In the genomic region with DNA sequence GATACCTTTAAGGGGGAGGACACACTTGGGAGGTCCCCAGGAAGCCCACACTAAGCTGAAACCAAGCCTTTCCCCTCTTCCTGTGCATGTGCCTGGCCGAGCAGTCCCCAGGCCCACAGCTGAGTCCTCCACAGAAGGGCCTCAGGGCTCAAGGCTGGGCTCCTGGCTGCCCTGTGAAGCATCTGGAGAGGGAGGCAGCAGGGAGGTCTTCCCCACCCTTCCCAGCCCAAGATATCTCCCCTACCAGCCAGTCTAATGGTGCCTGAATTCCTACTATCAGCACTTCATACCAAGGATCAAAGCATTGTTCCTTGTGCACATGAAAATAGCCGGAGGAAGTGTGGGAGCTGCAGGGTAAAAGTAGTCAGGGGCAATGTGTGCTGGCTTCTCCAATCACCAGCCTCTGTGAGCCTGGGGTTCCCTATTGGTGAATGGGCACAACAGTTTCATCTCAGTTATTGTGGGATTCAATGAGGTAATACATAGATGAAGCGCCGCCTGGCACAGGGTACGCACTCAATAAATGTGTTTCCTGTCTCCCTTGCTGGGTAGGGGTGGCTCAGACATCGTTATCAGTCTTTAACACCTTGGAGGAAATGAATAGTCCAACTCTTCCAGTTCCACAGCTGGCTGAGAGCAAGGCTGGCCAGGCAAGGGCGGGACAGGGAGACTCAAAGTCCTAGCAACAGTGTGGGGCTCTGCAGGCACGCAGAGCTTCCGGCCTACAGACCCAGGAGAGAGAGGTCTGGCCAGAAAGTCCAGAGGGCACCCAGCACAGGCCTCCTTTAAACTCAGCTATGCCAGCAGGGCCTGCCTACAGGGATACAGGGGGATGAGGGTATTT, we compare ENCODE assay signal across 8 cellular contexts. TPM values are rescaled to one million over a fixed set of nuclear protein-coding genes. Genes with fewer than 3 reads are reported as not detected.
DNase-seq lines count a peak whose midpoint lies in the region; ATAC-seq, FAIRE-seq and TF ChIP-seq lines count a peak whose summit lies in the region.

No MANE protein-coding gene starts in this region.

- H3K4me1 Mint-ChIP-seq in activated naive CD8-positive, alpha-beta T cell treated with anti-CD3 and anti-CD28 coated beads, Interleukin-2, amount 10 ng/mL, durations not matched to agents 7 days and 5 days: peaks cover 95% of the 10 kb centered on the region

- H3K9me3 ChIP-seq in kidney (ENCODE audit: control insufficient read depth in 1 of 2, low read length in 2 of 2) (no peaks in the 10 kb centered on the region), stomach smooth muscle (ENCODE audit: control insufficient read depth in 2 of 2, low read length in 2 of 2) (no peaks in the 10 kb centered on the region)

- ATAC-seq in activated naive CD8-positive, alpha-beta T cell treated with anti-CD3 and anti-CD28 coated beads, Interleukin-2, amount 10 ng/mL, durations not matched to agents 7 days and 5 days (ENCODE audit: low read depth): peak; percentile 17
- ATAC-seq in HG02610 (IDR thresholded peaks at IDR 0.05; ENCODE audit: unreplicated experiment): no peak
- ATAC-seq in HG03280 (IDR thresholded peaks at IDR 0.05; ENCODE audit: unreplicated experiment): no peak

- in situ Hi-C loops in KBM-7 (cut with MboI; ENCODE audit: low pct_unique_long_range_greater_than_20kb, low sequenced_read_pairs): no loop called here

- POLR2A ChIA-PET in AG04449 (lab: Yijun Ruan, JAX): interaction anchor here (1.4 kb wide), 1 partner anchor 99 kb away, joined by 4 read pairs; the partner anchor contains the start of gene PTGR2
- POLR2A ChIA-PET in activated naive CD8-positive, alpha-beta T cell treated with anti-CD3 and anti-CD28 coated beads, Interleukin-2, amount 10 ng/mL, durations not matched to agents 7 days and 5 days (lab: Charles Lee): interaction anchor here (0.8 to 12.6 kb wide), 6 partner anchors 9 to 71 kb away, joined by 3 to 286 read pairs (median 90); no protein-coding TSS in a partner anchor

- CTCF ChIA-PET in AG04449 (lab: Yijun Ruan, JAX): interaction anchor here (0.7 to 4.9 kb wide), 8 partner anchors 8 to 98 kb away, joined by 3 to 35 read pairs (median 5); partner anchors contain the start of gene PTGR2

- no peaks in the 10 kb centered on the region for H3K27me3 Mint-ChIP-seq in activated naive CD8-positive, alpha-beta T cell treated with anti-CD3 and anti-CD28 coated beads, Interleukin-2, amount 10 ng/mL, durations not matched to agents 7 days and 5 days

- H3K4me1 ChIP-seq in kidney (ENCODE audit: control insufficient read depth in 1 of 2, insufficient read depth in 1 of 2, low read depth in 1 of 2, low read length in 2 of 2) (peaks cover 77 to 81% of the 10 kb centered on the region in 2 donors), stomach smooth muscle (ENCODE audit: control insufficient read depth, insufficient read depth, low read length) (peaks cover 95% of the 10 kb centered on the region)

- intact Hi-C loops in kidney (cut with DNase I): no loop called here

- no peaks in the 10 kb centered on the region for H3K27me3 ChIP-seq in stomach smooth muscle (ENCODE audit: control insufficient read depth in 1 of 2, insufficient read depth in 2 of 2, low read length in 2 of 2)

- H3K9ac ChIP-seq in kidney (ENCODE audit: low read length in 2 of 2) (no peak overlapping the region), stomach smooth muscle (ENCODE audit: low read length in 2 of 2) (peak overlapping the region; percentile 79 to 92)

- H3K4me3 ChIP-seq in AG04449 (ENCODE audit: low read depth, low read length): peak overlapping the region; percentile 6; the same call in 1 of the 2 replicates
- H3K4me3 ChIP-seq in kidney (ENCODE audit: low read length in 2 of 2): peak overlapping the region in 1 of 2 donors; percentile 2
- peak overlapping the region; percentile 69 to 70 for H3K4me3 ChIP-seq in stomach smooth muscle (ENCODE audit: low read length in 2 of 2)

- peak overlapping the region; percentile 86 for H3K4me3 Mint-ChIP-seq in activated naive CD8-positive, alpha-beta T cell treated with anti-CD3 and anti-CD28 coated beads, Interleukin-2, amount 10 ng/mL, durations not matched to agents 7 days and 5 days

- TF ChIP-seq CTCF in AG04449 (IDR thresholded peaks at IDR 0.05; ENCODE audit: insufficient read depth, low read length, missing control alignments) (no peak), kidney (IDR thresholded peaks at IDR 0.05; ENCODE audit: borderline replicate concordance, extremely low read depth, insufficient read depth) (no peak)

- no peaks in the 10 kb centered on the region for H3K9me3 Mint-ChIP-seq in activated naive CD8-positive, alpha-beta T cell treated with anti-CD3 and anti-CD28 coated beads, Interleukin-2, amount 10 ng/mL, durations not matched to agents 7 days and 5 days

- H3K36me3 ChIP-seq in kidney (ENCODE audit: control insufficient read depth in 1 of 2, insufficient read depth in 2 of 2, low read length in 2 of 2): no peaks in the 10 kb centered on the region
- H3K36me3 ChIP-seq in stomach smooth muscle (ENCODE audit: control insufficient read depth in 2 of 2, insufficient read depth in 2 of 2, low read length in 2 of 2): no peaks in the 10 kb centered on the region

- peak overlapping the region; percentile 93 for H3K27ac Mint-ChIP-seq in activated naive CD8-positive, alpha-beta T cell treated with anti-CD3 and anti-CD28 coated beads, Interleukin-2, amount 10 ng/mL, durations not matched to agents 7 days and 5 days

- FAIRE-seq in kidney (lab: Jason Lieb, UNC): no peak

- no peak for DNase-seq in AG04449 (ENCODE audit: low read depth, low spot score)
- peak; percentile 94 for DNase-seq in KBM-7
- no peak for DNase-seq in activated naive CD8-positive, alpha-beta T cell treated with anti-CD3 and anti-CD28 coated beads, Interleukin-2, amount 10 ng/mL, durations not matched to agents 7 days and 5 days
- peak; percentile 85 for DNase-seq in kidney
- no peak for DNase-seq in medulla oblongata (ENCODE audit: extremely low spot score)

- H3K27ac ChIP-seq in kidney (ENCODE audit: low read depth in 2 of 2, low read length in 2 of 2): peak overlapping the region; percentile 63 to 91
- peak overlapping the region; percentile 92 for H3K27ac ChIP-seq in stomach smooth muscle (ENCODE audit: low read length)

- H3K36me3 Mint-ChIP-seq in activated naive CD8-positive, alpha-beta T cell treated with anti-CD3 and anti-CD28 coated beads, Interleukin-2, amount 10 ng/mL, durations not matched to agents 7 days and 5 days: peaks cover 12% of the 10 kb centered on the region

RNA-seq across cellular contexts. Expression of gene PNMA1, which starts 39.1 kb away (rescaled TPM):
- total RNA-seq in activated naive CD8-positive, alpha-beta T cell treated with anti-CD3 and anti-CD28 coated beads, Interleukin-2, amount 10 ng/mL, durations not matched to agents 7 days and 5 days: 10 to 100 TPM; 32.1 to 34.9 TPM
- total RNA-seq in kidney: 53.1 TPM
- 34.6 TPM for polyA plus RNA-seq in kidney (ENCODE audit: insufficient read depth, low read depth, low replicate concordance)

Comparison
In these comparisons a context has a peak if more than half of its experiments do, and no peak if none do; other contexts are left out.
1. DNase-seq: peak in KBM-7 (single experiment) and kidney (single experiment); none in AG04449 (single experiment), activated naive CD8-positive, alpha-beta T cell treated with anti-CD3 and anti-CD28 coated beads, Interleukin-2, amount 10 ng/mL, durations not matched to agents 7 days and 5 days (single experiment) and medulla oblongata (single experiment).
2. H3K9ac ChIP-seq: peak in stomach smooth muscle (2 of 2); none in kidney (0 of 2).